In the genomic region with DNA sequence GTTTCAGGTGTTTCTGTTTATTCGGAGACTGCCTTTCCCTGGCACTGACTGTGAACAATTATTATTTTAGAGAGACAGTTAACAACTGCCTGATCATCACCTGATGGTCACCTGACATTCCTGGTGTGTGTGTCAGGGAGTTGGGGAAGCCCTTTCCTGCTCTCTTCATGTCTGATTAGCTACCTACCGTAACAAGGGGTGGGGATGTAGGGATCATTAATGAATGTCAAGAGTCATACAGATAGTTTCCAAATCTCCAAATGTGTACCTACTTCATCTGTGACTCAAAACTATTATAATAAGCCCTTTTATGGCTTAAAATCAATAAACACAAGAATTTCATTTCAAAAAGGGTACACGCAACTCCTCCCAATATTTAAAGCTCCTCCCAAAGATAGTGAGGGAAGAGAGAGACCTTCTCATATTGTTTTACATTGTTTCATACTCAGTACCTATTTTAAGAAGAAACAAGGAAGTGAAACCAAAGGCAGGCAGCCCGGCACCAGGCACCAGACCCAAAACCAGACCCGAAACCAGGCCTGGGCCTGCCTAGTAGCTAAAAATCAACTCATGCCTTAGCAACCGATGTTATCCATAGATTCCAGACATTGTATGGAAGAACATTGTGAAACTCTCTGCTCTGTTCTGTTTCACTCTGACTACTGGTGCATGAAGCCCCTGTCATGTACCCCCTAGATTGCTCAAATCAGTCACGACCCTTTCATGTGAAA, we compare ENCODE assay signal across 10 cellular contexts.
A peak's percentile ranks its signal among the peaks of the same experiment; 100 is the strongest.
DNase-seq lines count a peak whose midpoint lies in the region; ATAC-seq and TF ChIP-seq lines count a peak whose summit lies in the region.
"Had no signal": no experiment of that assay in that cellular context is flagged by ENCODE, and none has a peak within 500 bp of the region (broad histone marks: within the 10 kb centered on the region; RNA-seq: fewer than 3 reads in every experiment).

No MANE protein-coding gene starts in this region.

- DNase-seq in NOMO-1 treated with DMSO at 0.1 percent for 48 hours (lab: John Stamatoyannopoulos, UW; ENCODE audit: unreplicated experiment) (peak; percentile 79), GM13977 (ENCODE audit: low spot score) (no peak), ureter (ENCODE audit: low spot score) (no peak)
- DNase-seq in stimulated activated CD4-positive, alpha-beta T cell treated with anti-CD3 and anti-CD28 coated beads, Interleukin-4, amount 100 ng/mL, for 4 hours, result no peak
- DNase-seq: activated CD4-positive, alpha-beta T cell treated with anti-CD3 and anti-CD28 coated beads for 48 hours; thyroid gland had no signal

- H3K36me3 Mint-ChIP-seq in stimulated activated memory B cell treated with anti-CD40 and anti-IgM and Interleukin-4, amounts not matched to agents 10 μg/mL and 1 μg/mL and 100 μg/mL, for 72 hours, result peaks cover 16% of the 10 kb centered on the region

- ATAC-seq in GM19372 (IDR thresholded peaks at IDR 0.05; ENCODE audit: low read depth, unreplicated experiment), result peak; percentile 42
- peak; percentile 49 for ATAC-seq in HG02943 (IDR thresholded peaks at IDR 0.05; ENCODE audit: low read depth, unreplicated experiment)
- ATAC-seq in stimulated activated memory B cell treated with anti-CD40 and anti-IgM and Interleukin-4, amounts not matched to agents 10 μg/mL and 1 μg/mL and 100 μg/mL, for 72 hours, result peak; percentile 79

- H3K27me3 Mint-ChIP-seq in stimulated activated memory B cell treated with anti-CD40 and anti-IgM and Interleukin-4, amounts not matched to agents 10 μg/mL and 1 μg/mL and 100 μg/mL, for 72 hours, result no peaks in the 10 kb centered on the region
- H3K27me3 Mint-ChIP-seq: central memory CD8-positive, alpha-beta T cell had no signal

- in situ Hi-C loops in GM13977 (cut with MboI; ENCODE audit: low pct_unique_long_range_greater_than_20kb, low sequenced_read_pairs, unreplicated experiment), result no loop called here

- peak overlapping the region; percentile 100 for H3K27ac Mint-ChIP-seq in stimulated activated memory B cell treated with anti-CD40 and anti-IgM and Interleukin-4, amounts not matched to agents 10 μg/mL and 1 μg/mL and 100 μg/mL, for 72 hours

- TF ChIP-seq CTCF in GM13977 (IDR thresholded peaks at IDR 0.05; ENCODE audit: extremely low read depth, insufficient read depth, missing control alignments), result no peak

- peaks cover 2% of the 10 kb centered on the region for H3K9me3 Mint-ChIP-seq in stimulated activated memory B cell treated with anti-CD40 and anti-IgM and Interleukin-4, amounts not matched to agents 10 μg/mL and 1 μg/mL and 100 μg/mL, for 72 hours
- H3K9me3 Mint-ChIP-seq: central memory CD8-positive, alpha-beta T cell had no signal

- H3K4me3 Mint-ChIP-seq in stimulated activated memory B cell treated with anti-CD40 and anti-IgM and Interleukin-4, amounts not matched to agents 10 μg/mL and 1 μg/mL and 100 μg/mL, for 72 hours, result peak overlapping the region; percentile 83
- H3K4me3 Mint-ChIP-seq: central memory CD8-positive, alpha-beta T cell had no signal

- H3K4me1 Mint-ChIP-seq in stimulated activated memory B cell treated with anti-CD40 and anti-IgM and Interleukin-4, amounts not matched to agents 10 μg/mL and 1 μg/mL and 100 μg/mL, for 72 hours, result peaks cover 64% of the 10 kb centered on the region
- H3K4me1 Mint-ChIP-seq: central memory CD8-positive, alpha-beta T cell had no signal
